In the genomic region with DNA sequence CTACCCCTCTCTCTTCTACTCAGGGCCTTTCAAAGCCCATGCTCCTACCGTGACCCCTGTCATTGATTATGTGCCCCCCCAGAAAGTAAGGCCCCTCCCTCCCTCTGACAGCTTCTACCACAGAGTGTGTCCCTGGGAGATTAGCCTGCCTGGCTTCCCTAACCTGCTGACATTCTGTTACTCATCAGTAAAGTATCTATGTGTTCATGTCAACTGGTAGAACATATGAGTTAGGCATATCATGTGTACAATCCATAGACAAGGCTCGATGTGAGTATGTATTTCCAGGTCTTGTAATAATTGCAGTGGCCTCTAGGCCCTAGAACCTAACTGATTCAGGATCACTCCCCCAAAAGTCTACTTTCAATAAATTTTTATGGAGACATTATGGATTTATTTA, we compare ENCODE assay signal across 32 cellular contexts.
"Had no signal": no experiment of that assay in that cellular context is flagged by ENCODE, and none has a peak within 500 bp of the region (broad histone marks: within the 10 kb centered on the region; RNA-seq: fewer than 3 reads in every experiment).

No MANE protein-coding gene starts in this region.

- H3K27me3 ChIP-seq: cardiac muscle cell, dorsolateral prefrontal cortex, heart right ventricle, neural progenitor cell, uterus had no signal

- H3K4me2 ChIP-seq: neural progenitor cell, smooth muscle cell had no signal

- H2AFZ ChIP-seq: neural progenitor cell, parathyroid adenoma had no signal

- H3K27me3 Mint-ChIP-seq: stimulated activated memory B cell treated with anti-CD40 and anti-IgM and Interleukin-4, amounts not matched to agents 10 μg/mL and 1 μg/mL and 100 μg/mL, for 72 hours; stimulated activated naive CD8-positive, alpha-beta T cell treated with anti-CD3 and anti-CD28 coated beads, Interleukin-15, amount 100 ng/mL, for 72 hours; type B pancreatic cell had no signal

- ATAC-seq: activated CD8-positive, alpha-beta T cell treated with anti-CD3 and anti-CD28 coated beads for 36 hours; activated naive CD4-positive, alpha-beta T cell treated with anti-CD3 and anti-CD28 coated beads, Interleukin-2, amount 50 U/mL, for 72 hours; activated T-cell treated with anti-CD3 and anti-CD28 coated beads, Interleukin-2, amount 50 U/mL, for 72 hours; heart right ventricle; natural killer cell; psoas muscle; stimulated activated memory B cell treated with anti-CD40 and anti-IgM and Interleukin-4, amounts not matched to agents 10 μg/mL and 1 μg/mL and 100 μg/mL, for 72 hours; stimulated activated naive CD8-positive, alpha-beta T cell treated with anti-CD3 and anti-CD28 coated beads, Interleukin-15, amount 100 ng/mL, for 72 hours had no signal

- H3K27ac Mint-ChIP-seq: activated CD4-positive, alpha-beta T cell treated with anti-CD3 and anti-CD28 coated beads, Interleukin-2, amount 10 ng/mL, durations not matched to agents 7 days and 5 days; activated CD8-positive, alpha-beta T cell treated with anti-CD3 and anti-CD28 coated beads for 36 hours; activated naive CD4-positive, alpha-beta T cell treated with anti-CD3 and anti-CD28 coated beads, Interleukin-2, amount 50 U/mL, for 72 hours; activated T-cell treated with anti-CD3 and anti-CD28 coated beads, Interleukin-2, amount 50 U/mL, for 72 hours; natural killer cell; neural progenitor cell; stimulated activated memory B cell treated with anti-CD40 and anti-IgM and Interleukin-4, amounts not matched to agents 10 μg/mL and 1 μg/mL and 100 μg/mL, for 72 hours; stimulated activated naive CD8-positive, alpha-beta T cell treated with anti-CD3 and anti-CD28 coated beads, Interleukin-15, amount 100 ng/mL, for 72 hours; type B pancreatic cell had no signal

- H3K9ac ChIP-seq: neural progenitor cell, parathyroid adenoma had no signal

- H3K4me3 Mint-ChIP-seq: activated CD4-positive, alpha-beta T cell treated with anti-CD3 and anti-CD28 coated beads, Interleukin-2, amount 10 ng/mL, durations not matched to agents 7 days and 5 days; activated CD8-positive, alpha-beta T cell treated with anti-CD3 and anti-CD28 coated beads for 36 hours; activated T-cell treated with anti-CD3 and anti-CD28 coated beads, Interleukin-2, amount 50 U/mL, for 72 hours; natural killer cell; neural progenitor cell; stimulated activated memory B cell treated with anti-CD40 and anti-IgM and Interleukin-4, amounts not matched to agents 10 μg/mL and 1 μg/mL and 100 μg/mL, for 72 hours; stimulated activated naive CD8-positive, alpha-beta T cell treated with anti-CD3 and anti-CD28 coated beads, Interleukin-15, amount 100 ng/mL, for 72 hours; type B pancreatic cell had no signal

- H3K9me3 Mint-ChIP-seq: activated CD4-positive, alpha-beta T cell treated with anti-CD3 and anti-CD28 coated beads, Interleukin-2, amount 10 ng/mL, durations not matched to agents 7 days and 5 days; activated CD8-positive, alpha-beta T cell treated with anti-CD3 and anti-CD28 coated beads for 36 hours; activated naive CD4-positive, alpha-beta T cell treated with anti-CD3 and anti-CD28 coated beads, Interleukin-2, amount 50 U/mL, for 72 hours; activated T-cell treated with anti-CD3 and anti-CD28 coated beads, Interleukin-2, amount 50 U/mL, for 72 hours; natural killer cell; stimulated activated memory B cell treated with anti-CD40 and anti-IgM and Interleukin-4, amounts not matched to agents 10 μg/mL and 1 μg/mL and 100 μg/mL, for 72 hours; stimulated activated naive CD8-positive, alpha-beta T cell treated with anti-CD3 and anti-CD28 coated beads, Interleukin-15, amount 100 ng/mL, for 72 hours; type B pancreatic cell had no signal

- H3K27ac ChIP-seq: cardiac muscle cell, coronary artery, dorsolateral prefrontal cortex, heart right ventricle, left ventricle myocardium inferior, neural progenitor cell, parathyroid adenoma, psoas muscle, uterus had no signal

- H3K4me1 Mint-ChIP-seq: activated CD4-positive, alpha-beta T cell treated with anti-CD3 and anti-CD28 coated beads, Interleukin-2, amount 10 ng/mL, durations not matched to agents 7 days and 5 days; natural killer cell; neural progenitor cell; stimulated activated memory B cell treated with anti-CD40 and anti-IgM and Interleukin-4, amounts not matched to agents 10 μg/mL and 1 μg/mL and 100 μg/mL, for 72 hours; stimulated activated naive CD8-positive, alpha-beta T cell treated with anti-CD3 and anti-CD28 coated beads, Interleukin-15, amount 100 ng/mL, for 72 hours had no signal

- H3K4me1 ChIP-seq: heart right ventricle, left ventricle myocardium inferior, neural progenitor cell, parathyroid adenoma, psoas muscle, uterus had no signal

- H3K36me3 Mint-ChIP-seq: activated naive CD4-positive, alpha-beta T cell treated with anti-CD3 and anti-CD28 coated beads, Interleukin-2, amount 50 U/mL, for 72 hours; natural killer cell; neural progenitor cell; stimulated activated memory B cell treated with anti-CD40 and anti-IgM and Interleukin-4, amounts not matched to agents 10 μg/mL and 1 μg/mL and 100 μg/mL, for 72 hours; type B pancreatic cell had no signal

- H3K36me3 ChIP-seq: cardiac muscle cell, heart right ventricle, left ventricle myocardium inferior, neural progenitor cell, uterus had no signal

- DNase-seq: activated CD4-positive, alpha-beta T cell treated with anti-CD3 and anti-CD28 coated beads, Interleukin-2, amount 10 ng/mL, durations not matched to agents 7 days and 5 days; activated CD4-positive, CD25-positive, alpha-beta regulatory T cell treated with anti-CD3 and anti-CD28 coated beads, Interleukin-2, amount 50 U/mL, for 72 hours; activated CD8-positive, alpha-beta T cell treated with anti-CD3 and anti-CD28 coated beads for 36 hours; activated naive CD4-positive, alpha-beta T cell; activated T-cell treated with anti-CD3 and anti-CD28 coated beads, Interleukin-2, amount 50 U/mL, for 72 hours; anterior cingulate cortex; cerebellar nuclear complex; dorsolateral prefrontal cortex; effector memory CD4-positive, alpha-beta T cell; erythroblast; heart right ventricle; left ventricle myocardium inferior; mesendoderm; natural killer cell; occipital lobe; psoas muscle; stimulated activated CD4-positive, alpha-beta T cell treated with anti-CD3 and anti-CD28 coated beads, Interleukin-1b, Interleukin-23, amount 100 ng/mL, for 48 hours; stimulated activated CD4-positive, alpha-beta T cell treated with anti-CD3 and anti-CD28 coated beads, Interleukin-4, amount 100 ng/mL, for 4 hours; stimulated activated CD8-positive, alpha-beta memory T cell treated with anti-CD3 and anti-CD28 coated beads, Interleukin-4, amount 100 ng/mL, for 48 hours; stimulated activated naive CD8-positive, alpha-beta T cell treated with anti-CD3 and anti-CD28 coated beads, Interleukin-15, amount 100 ng/mL, for 72 hours; substantia nigra; T-helper 2 cell; uterus had no signal

- H3K4me3 ChIP-seq: cardiac muscle cell, coronary artery, dorsolateral prefrontal cortex, heart right ventricle, left ventricle myocardium inferior, lung, neural progenitor cell, psoas muscle, smooth muscle cell, uterus had no signal

- H3K9me3 ChIP-seq: left ventricle myocardium inferior, psoas muscle, uterus had no signal
